14 cellular contexts compared by ENCODE assay signal in the genomic region with DNA sequence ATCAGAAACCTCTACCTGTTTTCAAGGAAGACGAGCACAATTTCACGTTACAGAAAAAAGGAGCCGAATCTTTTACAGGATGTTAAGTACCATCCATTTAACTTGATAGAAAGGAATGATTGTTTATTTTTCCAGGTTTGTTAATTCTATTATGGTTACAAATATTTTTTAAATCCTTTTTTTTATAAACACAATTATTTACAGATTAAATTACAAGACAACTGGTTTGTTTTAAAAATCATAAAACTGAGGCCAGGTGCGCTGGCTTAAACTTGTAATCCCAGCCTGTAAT. TPM values are rescaled to one million over a fixed set of nuclear protein-coding genes. Genes with fewer than 3 reads are reported as not detected.
DNase-seq lines count a peak whose midpoint lies in the region; ATAC-seq and TF ChIP-seq lines count a peak whose summit lies in the region.
"Had no signal": no experiment of that assay in that cellular context is flagged by ENCODE, and none has a peak within 500 bp of the region (broad histone marks: within the 10 kb centered on the region; RNA-seq: fewer than 3 reads in every experiment).

No MANE protein-coding gene starts in this region.

- peak overlapping the region; percentile 63 for H3K4me3 ChIP-seq in A673 (ENCODE audit: low read depth, low read length, poor library complexity, severe bottlenecking)
- peak overlapping the region; percentile 72; the same call in 1 of the 2 replicates for H3K4me3 ChIP-seq in DOHH2 (ENCODE audit: low read length)
- no peak overlapping the region for H3K4me3 ChIP-seq in right atrium auricular region

- H3K4me1 ChIP-seq in A673 (ENCODE audit: insufficient read depth, low read length, poor library complexity, severe bottlenecking) (no peaks in the 10 kb centered on the region), DOHH2 (ENCODE audit: control insufficient read depth, low read length) (peaks cover 38% of the 10 kb centered on the region), right atrium auricular region (peaks cover 0 to 35% of the 10 kb centered on the region in 2 donors)

- H4K20me1 ChIP-seq in DOHH2 (ENCODE audit: control insufficient read depth, insufficient read depth, low read depth, low read length): no peaks in the 10 kb centered on the region

- H3K79me2 ChIP-seq in DOHH2 (ENCODE audit: control insufficient read depth, low read length): no peaks in the 10 kb centered on the region

- no TSS peak for BruUV-seq in A673 (replicated peaks; lab: Mats Ljungman, UMichigan)

- peaks cover 36% of the 10 kb centered on the region for H3F3A ChIP-seq in DOHH2 (ENCODE audit: control insufficient read depth, insufficient read depth)

- H3K27me3 ChIP-seq in A673 (replicated peaks; ENCODE audit: insufficient read depth, low read depth, low read length, poor library complexity): no peaks in the 10 kb centered on the region
- peaks cover 34% of the 10 kb centered on the region for H3K27me3 ChIP-seq in DOHH2 (ENCODE audit: control insufficient read depth, low read length)
- H3K27me3 ChIP-seq in right atrium auricular region: no peaks in the 10 kb centered on the region
- H3K27me3 ChIP-seq: brain microvascular endothelial cell, tibial artery had no signal

- H3K27ac ChIP-seq in A673 (ENCODE audit: low read depth, low read length, poor library complexity, severe bottlenecking): no peak overlapping the region
- H3K27ac ChIP-seq in DOHH2 (ENCODE audit: low read depth, low read length): no peak overlapping the region
- peak overlapping the region in 1 of 2 donors; percentile 91 for H3K27ac ChIP-seq in right atrium auricular region
- H3K27ac ChIP-seq: brain microvascular endothelial cell had no signal

- CTCF ChIA-PET in A673 (lab: Charles Lee): no interaction called here

- H3K4me3 Mint-ChIP-seq in activated naive CD8-positive, alpha-beta T cell treated with anti-CD3 and anti-CD28 coated beads, Interleukin-2, amount 10 ng/mL, durations not matched to agents 7 days and 5 days: peak overlapping the region; percentile 73
- H3K4me3 Mint-ChIP-seq in naive B cell: peak overlapping the region in 5 of 8 donors; percentile 79 to 91 (median 88)

- no peak overlapping the region; the same call in 1 of the 2 replicates for H3K4me2 ChIP-seq in DOHH2 (ENCODE audit: low read length)

- H3K36me3 ChIP-seq in A673 (ENCODE audit: insufficient read depth, low read length, poor library complexity, severe bottlenecking) (no peaks in the 10 kb centered on the region), DOHH2 (ENCODE audit: control insufficient read depth, low read length) (no peaks in the 10 kb centered on the region), right atrium auricular region (no peaks in the 10 kb centered on the region)
- H3K36me3 ChIP-seq: brain microvascular endothelial cell, tibial artery had no signal

- no peaks in the 10 kb centered on the region for H3K9me3 Mint-ChIP-seq in activated naive CD8-positive, alpha-beta T cell treated with anti-CD3 and anti-CD28 coated beads, Interleukin-2, amount 10 ng/mL, durations not matched to agents 7 days and 5 days
- H3K9me3 Mint-ChIP-seq in naive B cell: peaks cover 4 to 32% (median 16%) of the 10 kb centered on the region in 7 donors

- peak overlapping the region; percentile 88 for H3K27ac Mint-ChIP-seq in activated naive CD8-positive, alpha-beta T cell treated with anti-CD3 and anti-CD28 coated beads, Interleukin-2, amount 10 ng/mL, durations not matched to agents 7 days and 5 days
- peak overlapping the region in 5 of 6 donors; percentile 40 to 99 (median 89) for H3K27ac Mint-ChIP-seq in naive B cell

- intact Hi-C loops in A673 (cut with micrococcal nuclease; ENCODE audit: unreplicated experiment): loop anchor here (10.0 kb wide), 1 partner anchor 98 kb away; no protein-coding TSS in a partner anchor

- peaks cover 12% of the 10 kb centered on the region for H3K27me3 Mint-ChIP-seq in activated naive CD8-positive, alpha-beta T cell treated with anti-CD3 and anti-CD28 coated beads, Interleukin-2, amount 10 ng/mL, durations not matched to agents 7 days and 5 days
- H3K27me3 Mint-ChIP-seq in naive B cell: peaks cover 0 to 5% (median 4%) of the 10 kb centered on the region in 3 donors

- in situ Hi-C loops in GM13976 (cut with MboI; ENCODE audit: low sequenced_read_pairs, unreplicated experiment): no loop called here

- no peaks in the 10 kb centered on the region for H3K9me3 ChIP-seq in A673 (ENCODE audit: low read depth, low read length, poor library complexity, severe bottlenecking)
- no peaks in the 10 kb centered on the region for H3K9me3 ChIP-seq in DOHH2 (ENCODE audit: control insufficient read depth, insufficient read depth, low read length)
- H3K9me3 ChIP-seq in right atrium auricular region: no peaks in the 10 kb centered on the region

- H3K4me1 Mint-ChIP-seq in activated naive CD8-positive, alpha-beta T cell treated with anti-CD3 and anti-CD28 coated beads, Interleukin-2, amount 10 ng/mL, durations not matched to agents 7 days and 5 days: peaks cover 34% of the 10 kb centered on the region
- H3K4me1 Mint-ChIP-seq in naive B cell: peaks cover 35 to 44% (median 37%) of the 10 kb centered on the region in 3 donors

- POLR2A ChIA-PET in A673 (lab: Charles Lee; ENCODE audit: low non-redundant PET): no interaction called here
- POLR2A ChIA-PET in activated naive CD8-positive, alpha-beta T cell treated with anti-CD3 and anti-CD28 coated beads, Interleukin-2, amount 10 ng/mL, durations not matched to agents 7 days and 5 days (lab: Charles Lee): no interaction called here

- no peaks in the 10 kb centered on the region for H3K9me2 ChIP-seq in DOHH2 (replicated peaks; ENCODE audit: control insufficient read depth, low read length)

- H3K36me3 Mint-ChIP-seq in activated naive CD8-positive, alpha-beta T cell treated with anti-CD3 and anti-CD28 coated beads, Interleukin-2, amount 10 ng/mL, durations not matched to agents 7 days and 5 days: no peaks in the 10 kb centered on the region
- no peaks in the 10 kb centered on the region for H3K36me3 Mint-ChIP-seq in naive B cell

- DNase-seq in A673 (ENCODE audit: low spot score) (no peak), naive B cell (no peak), GM13976 (ENCODE audit: low spot score) (no peak), right atrium auricular region (ENCODE audit: low spot score) (no peak), NCI-H524 (lab: John Stamatoyannopoulos, UW) (no peak)
- no peak for DNase-seq in activated naive CD8-positive, alpha-beta T cell treated with anti-CD3 and anti-CD28 coated beads, Interleukin-2, amount 10 ng/mL, durations not matched to agents 7 days and 5 days

- ATAC-seq in activated naive CD8-positive, alpha-beta T cell treated with anti-CD3 and anti-CD28 coated beads, Interleukin-2, amount 10 ng/mL, durations not matched to agents 7 days and 5 days (ENCODE audit: low read depth): no peak
- no peak for ATAC-seq in naive B cell (ENCODE audit: low read depth in 2 of 2)
- ATAC-seq in HG02970 (IDR thresholded peaks at IDR 0.05; ENCODE audit: low FRiP score, unreplicated experiment): no peak

- TF ChIP-seq CTCF in A673 (conservative IDR thresholded peaks at IDR 0.05; ENCODE audit: low read depth, low read length) (no peak), DOHH2 (IDR thresholded peaks at IDR 0.05; ENCODE audit: low read depth, low read length, poor library complexity, severe bottlenecking) (no peak), GM13976 (IDR thresholded peaks at IDR 0.05; ENCODE audit: borderline replicate concordance, control extremely low read depth, extremely low read depth, insufficient read depth, missing control alignments) (no peak), right atrium auricular region (IDR thresholded peaks at IDR 0.05) (no peak)

RNA-seq across cellular contexts. Expression of a gene that starts 18.2 kb away (rescaled TPM):
- total RNA-seq in A673 (2021): 16.0 and 16.1 TPM in 2 replicates
- 10 to 100 TPM; 12.9 to 13.3 TPM for total RNA-seq in activated naive CD8-positive, alpha-beta T cell treated with anti-CD3 and anti-CD28 coated beads, Interleukin-2, amount 10 ng/mL, durations not matched to agents 7 days and 5 days
- 1 to 10 TPM in 4 of 6 donors, under 1 TPM in 1, not detected in 1; 0.38 to 2.7 (median 1.6) TPM for polyA plus RNA-seq in naive B cell (ENCODE audit: low read depth in 6 of 6)
- 1 to 10 TPM; 7.3 to 7.9 TPM for total RNA-seq in right atrium auricular region

RNA-seq across cellular contexts. Expression of a gene that starts 35.0 kb away (rescaled TPM):
- total RNA-seq in A673 (2021) (not detected in 2 replicates), right atrium auricular region (not detected)
- not detected for total RNA-seq in activated naive CD8-positive, alpha-beta T cell treated with anti-CD3 and anti-CD28 coated beads, Interleukin-2, amount 10 ng/mL, durations not matched to agents 7 days and 5 days
- not detected for polyA plus RNA-seq in naive B cell (ENCODE audit: low read depth in 6 of 6)
- total RNA-seq: esophagus mucosa, kidney, M059J had no signal

RNA-seq across cellular contexts. Expression of a gene that starts 40.6 kb away (rescaled TPM):
- 16.8 and 19.0 TPM in 2 replicates for total RNA-seq in A673 (2021)
- not detected for total RNA-seq in activated naive CD8-positive, alpha-beta T cell treated with anti-CD3 and anti-CD28 coated beads, Interleukin-2, amount 10 ng/mL, durations not matched to agents 7 days and 5 days
- polyA plus RNA-seq in naive B cell (ENCODE audit: low read depth in 6 of 6): under 1 TPM in 1 of 6 donors, not detected in 5; 0.47 TPM
- total RNA-seq in right atrium auricular region: 10 to 100 TPM; 10.5 to 12.4 TPM

RNA-seq across cellular contexts. Expression of a gene that starts 53.9 kb away (rescaled TPM):
- not detected in 2 replicates for total RNA-seq in A673 (2021)
- under 1 TPM; 0.37 to 0.39 TPM for total RNA-seq in activated naive CD8-positive, alpha-beta T cell treated with anti-CD3 and anti-CD28 coated beads, Interleukin-2, amount 10 ng/mL, durations not matched to agents 7 days and 5 days
- polyA plus RNA-seq in naive B cell (ENCODE audit: low read depth in 6 of 6): not detected
- total RNA-seq in right atrium auricular region: not detected
- total RNA-seq: esophagus mucosa, kidney, M059J, pulmonary artery endothelial cell had no signal

Comparison
In these comparisons a context has a peak if more than half of its experiments do, and no peak if none do; other contexts are left out.
1. H3K4me3 ChIP-seq: peak in A673 (single experiment) and DOHH2 (single experiment); none in right atrium auricular region (0 of 2).
2. RNA of a gene that starts 40.6 kb away (total RNA-seq): 16.8 to 19.0 TPM in A673 and 10.5 to 12.4 TPM in right atrium auricular region; not detected in activated naive CD8-positive, alpha-beta T cell treated with anti-CD3 and anti-CD28 coated beads, Interleukin-2, amount 10 ng/mL, durations not matched to agents 7 days and 5 days; every median in the first group is over 10 times any median in the second.